Comparison of ENCODE assay signal across 1 cellular context in the genomic region with DNA sequence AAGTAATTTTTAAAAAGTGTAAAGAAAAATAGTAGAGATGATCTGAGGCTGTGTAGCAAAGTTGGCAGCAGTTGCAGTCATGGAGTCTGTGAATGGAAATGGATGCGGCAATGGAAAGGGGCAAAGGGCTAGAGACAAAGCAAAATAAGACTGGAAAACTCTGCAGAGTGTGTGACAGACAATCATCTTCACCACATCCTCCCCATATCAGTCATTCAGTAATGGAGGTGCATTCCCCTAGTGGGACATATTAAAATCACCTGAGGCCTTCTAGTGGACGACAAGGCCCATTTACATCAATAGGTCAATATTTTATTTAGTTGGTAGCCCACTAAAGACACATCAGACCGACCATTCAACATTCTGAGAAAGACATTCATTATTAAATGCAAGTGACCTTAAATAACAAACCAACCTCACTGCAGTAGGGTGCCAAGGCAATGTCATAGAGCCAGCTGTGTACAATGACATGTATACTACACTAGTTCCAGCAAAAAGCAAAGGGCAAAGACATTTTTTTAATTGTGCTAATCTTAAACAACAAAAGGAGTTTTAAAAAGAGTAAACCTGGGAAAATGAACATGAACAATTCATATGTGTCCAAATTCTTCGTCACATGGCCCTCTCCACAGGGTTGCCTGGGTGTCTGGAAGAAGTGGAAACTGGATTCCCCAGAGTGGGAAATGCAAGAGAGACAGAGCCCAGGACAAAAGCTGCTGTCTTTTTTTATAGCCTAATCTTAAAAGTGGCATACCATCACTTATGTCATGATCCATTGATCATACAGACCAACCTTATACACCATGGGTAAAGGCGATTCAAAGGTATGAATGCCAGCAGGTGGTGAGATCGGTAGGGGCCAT.
TF ChIP-seq lines count a peak whose summit lies in the region.

No MANE protein-coding gene starts in this region.

TF ChIP-seq in GM12878, 131 proteins besides CTCF, POLR2A, EP300 and RAD21:
- TF ChIP-seq ZNF24 (IDR thresholded peaks at IDR 0.05) (peak; percentile 59; the same call in 1 of the 2 replicates), ZNF274 (IDR thresholded peaks at IDR 0.05; ENCODE audit: insufficient read depth, insufficient read length) (no peak)
